8 cellular contexts compared by ENCODE assay signal in genomic region chr17:29140051-29140582, GRCh38. TPM values are rescaled to one million over a fixed set of nuclear protein-coding genes. Genes with fewer than 3 reads are reported as not detected.
DNase-seq lines count a peak whose midpoint lies in the region; ATAC-seq and TF ChIP-seq lines count a peak whose summit lies in the region.

No MANE protein-coding gene starts in this region.

- peak overlapping the region; percentile 83 for H3K27ac Mint-ChIP-seq in activated T-cell treated with anti-CD3 and anti-CD28 coated beads, Interleukin-2, amount 50 U/mL, for 72 hours

- no peak for TF ChIP-seq CTCF in GM10248 (IDR thresholded peaks at IDR 0.05; ENCODE audit: control extremely low read depth, extremely low read depth, low read depth, missing control alignments)
- TF ChIP-seq CTCF in Peyer's patch (IDR thresholded peaks at IDR 0.05) = no peak
- TF ChIP-seq CTCF in suprapubic skin (IDR thresholded peaks at IDR 0.05) = no peak

- H3K4me1 ChIP-seq in Peyer's patch (peaks cover 0 to 54% (median 11%) of the 10 kb centered on the region in 4 donors), suprapubic skin (peaks cover 55% of the 10 kb centered on the region)

- CTCF ChIA-PET in GM10248 (lab: Yijun Ruan, JAX) = interaction anchor here (1.0 to 4.7 kb wide), 10 partner anchors 8 to 451 kb away, joined by 3 to 47 read pairs (median 14); partner anchors contain the start of gene MYO18A

- DNase-seq in GM10248 (ENCODE audit: extremely low spot score) (peak; percentile 80), Peyer's patch (peak; percentile 86 to 93 (median 90)), fibroblast of peridontal ligament (ENCODE audit: extremely low read depth) (peak; percentile 60), nucleus accumbens (lab: John Stamatoyannopoulos, UW) (peak in 48 of 56 donors; percentile 17 to 82 (median 56)), suprapubic skin (ENCODE audit: low spot score in 2 of 2) (peak; percentile 90 to 92), DMS53 treated with DMSO at 0.1 percent for 48 hours (lab: John Stamatoyannopoulos, UW; ENCODE audit: unreplicated experiment) (no peak)
- DNase-seq in activated T-cell treated with anti-CD3 and anti-CD28 coated beads, Interleukin-2, amount 50 U/mL, for 72 hours = peak; percentile 87 to 94

- POLR2A ChIA-PET in GM10248 (lab: Yijun Ruan, JAX) = interaction anchor here (0.6 to 1.3 kb wide), 6 partner anchors 9 to 721 kb away, joined by 3 to 6 read pairs (median 4); partner anchors contain the start of gene NUFIP2

- peaks cover 2 to 3% of the 10 kb centered on the region in 2 donors for H3K36me3 Mint-ChIP-seq in activated T-cell treated with anti-CD3 and anti-CD28 coated beads, Interleukin-2, amount 50 U/mL, for 72 hours (ENCODE audit: insufficient read depth in 2 of 2)

- WGBS in suprapubic skin = 1% methylated on average over 11 of the region's 14 CpGs

- peaks cover 0 to 8% (median 0%) of the 10 kb centered on the region in 3 donors for H3K36me3 ChIP-seq in Peyer's patch
- no peaks in the 10 kb centered on the region for H3K36me3 ChIP-seq in suprapubic skin

- H3K9me3 ChIP-seq in Peyer's patch = no peaks in the 10 kb centered on the region
- H3K9me3 ChIP-seq in suprapubic skin = no peaks in the 10 kb centered on the region

- peak; percentile 27 for TF ChIP-seq POLR2A in Peyer's patch (IDR thresholded peaks at IDR 0.05)
- TF ChIP-seq POLR2A in suprapubic skin (IDR thresholded peaks at IDR 0.05) = peak in 1 of 2 donors; percentile 26

- peak overlapping the region; percentile 82 to 89 for H3K4me3 Mint-ChIP-seq in activated T-cell treated with anti-CD3 and anti-CD28 coated beads, Interleukin-2, amount 50 U/mL, for 72 hours

- H3K27me3 ChIP-seq in Peyer's patch (no peaks in the 10 kb centered on the region), suprapubic skin (no peaks in the 10 kb centered on the region)

- H3K27me3 Mint-ChIP-seq in activated T-cell treated with anti-CD3 and anti-CD28 coated beads, Interleukin-2, amount 50 U/mL, for 72 hours (ENCODE audit: low read depth) = no peaks in the 10 kb centered on the region

- no peaks in the 10 kb centered on the region for H3K9me3 Mint-ChIP-seq in activated T-cell treated with anti-CD3 and anti-CD28 coated beads, Interleukin-2, amount 50 U/mL, for 72 hours

- peak overlapping the region; percentile 60 to 91 (median 74) for H3K27ac ChIP-seq in Peyer's patch
- peak overlapping the region; percentile 72 for H3K27ac ChIP-seq in suprapubic skin

- peaks cover 85% of the 10 kb centered on the region for H3K4me1 Mint-ChIP-seq in activated T-cell treated with anti-CD3 and anti-CD28 coated beads, Interleukin-2, amount 50 U/mL, for 72 hours (ENCODE audit: low read depth)

- no peak for TF ChIP-seq EP300 in suprapubic skin (IDR thresholded peaks at IDR 0.05)

- ATAC-seq in HG02798 (IDR thresholded peaks at IDR 0.05; ENCODE audit: poor library complexity, unreplicated experiment) = peak; percentile 50
- ATAC-seq in activated T-cell treated with anti-CD3 and anti-CD28 coated beads, Interleukin-2, amount 50 U/mL, for 72 hours (replicated peaks in 1 of 2) = peak; percentile 69 to 71

- peak overlapping the region; percentile 18 to 52 (median 46) for H3K4me3 ChIP-seq in Peyer's patch
- H3K4me3 ChIP-seq in suprapubic skin = peak overlapping the region; percentile 42

RNA-seq across cellular contexts. Expression of gene MYO18A, which starts 40.1 kb away (rescaled TPM):
- 100 to 1,000 TPM; 104 to 359 (median 188) TPM for total RNA-seq in Peyer's patch
- 10 to 100 TPM; 49.5 to 51.2 TPM for total RNA-seq in activated T-cell treated with anti-CD3 and anti-CD28 coated beads, Interleukin-2, amount 50 U/mL, for 72 hours
- total RNA-seq in suprapubic skin = 100 to 1,000 TPM in 2 of 4 donors, 10 to 100 TPM in 2; 87.6 to 253 (median 106) TPM
